In genomic region chr11:106021967-106022794, GRCh38 we compare ENCODE assay signal across 1 cellular context.
TF ChIP-seq lines count a peak whose summit lies in the region.

TSS of gene MSANTD4 (minus strand) at chr11:106022240. CDS start at chr11:106010917, 11,323 bp downstream.

TF ChIP-seq in HEK293, 187 proteins besides CTCF, POLR2A, EP300 and RAD21 (continued from another document):
- TF ChIP-seq PRDM10 (tag by site-specific recombination; IDR thresholded peaks at IDR 0.05) (peak; percentile 34; the same call in 1 of the 2 replicates), ZXDB (tag by site-specific recombination; IDR thresholded peaks at IDR 0.05) (peak; percentile 22), KLF10 (tag by site-specific recombination; IDR thresholded peaks at IDR 0.05) (no peak), ZBTB17 (tag by site-specific recombination; IDR thresholded peaks at IDR 0.05) (0 out of 2 replicates have a peak, but pooled peaks have one; percentile 11), PRDM6 (tag by site-specific recombination; IDR thresholded peaks at IDR 0.05) (no peak), ZNF626 (tag by site-specific recombination; IDR thresholded peaks at IDR 0.05) (no peak), ZNF37A (tag by site-specific recombination; IDR thresholded peaks at IDR 0.05) (no peak), ZNF555 (tag by site-specific recombination; conservative IDR thresholded peaks at IDR 0.05) (no peak), ZNF184 (tag by site-specific recombination; IDR thresholded peaks at IDR 0.05) (no peak), ZNF366 (tag by site-specific recombination; conservative IDR thresholded peaks at IDR 0.05) (no peak), ZSCAN18 (tag by site-specific recombination; IDR thresholded peaks at IDR 0.05) (no peak), ZNF513 (tag by site-specific recombination; IDR thresholded peaks at IDR 0.05) (no peak), REPIN1 (tag by site-specific recombination; IDR thresholded peaks at IDR 0.05; ENCODE audit: low read depth) (no peak), TRIM28 (IDR thresholded peaks at IDR 0.05; ENCODE audit: borderline replicate concordance, low read length) (no peak), ZSCAN30 (tag by site-specific recombination; IDR thresholded peaks at IDR 0.05) (peak; percentile 31; the same call in 1 of the 2 replicates), SP7 (tag by site-specific recombination; IDR thresholded peaks at IDR 0.05) (peak; percentile 27; the same call in 1 of the 2 replicates), ZNF223 (tag by site-specific recombination; IDR thresholded peaks at IDR 0.05) (no peak), ZNF239 (tag by site-specific recombination; IDR thresholded peaks at IDR 0.05) (no peak), ZNF610 (tag by site-specific recombination; IDR thresholded peaks at IDR 0.05; ENCODE audit: borderline replicate concordance) (no peak), ZNF792 (tag by site-specific recombination; IDR thresholded peaks at IDR 0.05) (no peak), ZNF175 (tag by site-specific recombination; IDR thresholded peaks at IDR 0.05) (no peak), SP2 (tag by site-specific recombination; IDR thresholded peaks at IDR 0.05) (peak; percentile 95), ZNF544 (tag by site-specific recombination; IDR thresholded peaks at IDR 0.05) (no peak), ZNF394 (tag by site-specific recombination; IDR thresholded peaks at IDR 0.05; ENCODE audit: borderline replicate concordance) (no peak; the same call in 1 of the 2 replicates), ZNF292 (tag by site-specific recombination; IDR thresholded peaks at IDR 0.05; ENCODE audit: borderline replicate concordance, low read depth) (no peak), ZNF350 (tag by site-specific recombination; IDR thresholded peaks at IDR 0.05) (peak; percentile 91), ZNF114 (tag by site-specific recombination; IDR thresholded peaks at IDR 0.05) (no peak), IKZF3 (tag by site-specific recombination; IDR thresholded peaks at IDR 0.05) (no peak), ZNF692 (tag by site-specific recombination; IDR thresholded peaks at IDR 0.05) (peak; percentile 63; the same call in 1 of the 2 replicates), TCF7L2 (IDR thresholded peaks at IDR 0.05; ENCODE audit: borderline replicate concordance, low read depth, low read length) (no peak), ZNF148 (tag by site-specific recombination; IDR thresholded peaks at IDR 0.05; ENCODE audit: borderline replicate concordance) (no peak)
